29 cellular contexts compared by ENCODE assay signal in the genomic region with DNA sequence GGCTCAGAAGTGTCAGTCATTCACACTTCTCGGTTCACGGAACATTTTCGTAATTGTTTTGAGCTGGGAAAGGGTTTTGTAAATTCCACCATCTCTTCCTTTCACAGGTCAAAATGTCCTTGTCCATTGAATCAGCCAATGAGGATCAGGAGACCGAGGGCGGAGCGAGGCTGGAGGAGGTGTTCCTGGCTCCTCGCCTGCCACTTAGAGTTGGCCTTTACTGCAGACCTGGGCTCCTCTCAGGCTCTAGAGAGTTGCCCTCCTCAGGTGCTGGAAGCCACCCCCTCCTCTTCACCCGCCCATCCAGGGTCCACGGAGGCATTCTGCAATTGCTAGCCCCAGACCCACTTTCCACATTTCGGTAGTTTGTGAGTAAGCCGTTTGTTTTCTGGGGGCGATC.
"Had no signal": no experiment of that assay in that cellular context is flagged by ENCODE, and none has a peak within 500 bp of the region (broad histone marks: within the 10 kb centered on the region; RNA-seq: fewer than 3 reads in every experiment).

No MANE protein-coding gene starts in this region.

- H3K4me3 ChIP-seq: colonic mucosa, esophagus squamous epithelium, lung, mucosa of descending colon, ovary, psoas muscle, skin epidermis, spleen, thoracic aorta, tibial nerve, upper lobe of left lung had no signal

- H3K27me3 Mint-ChIP-seq: dendritic cell treated with granulocyte-macrophage colony-stimulating factor and Interleukin-4, amounts not matched to agents 40 ng/mL and 50 ng/mL, for 4 days; memory B cell; stimulated activated naive B cell treated with anti-CD40 and anti-IgM and Interleukin-4, amounts not matched to agents 10 μg/mL and 1 μg/mL and 100 μg/mL, for 72 hours had no signal

- H3K9me3 Mint-ChIP-seq: dendritic cell treated with granulocyte-macrophage colony-stimulating factor and Interleukin-4, amounts not matched to agents 40 ng/mL and 50 ng/mL, for 4 days; natural killer cell treated with Interleukin-12 subunit alpha and Interleukin-12 subunit beta and Interleukin-15 and Interleukin-18, amount 100 ng/mL, for 72 hours; neural crest cell; stimulated activated naive B cell treated with anti-CD40 and anti-IgM and Interleukin-4, amounts not matched to agents 10 μg/mL and 1 μg/mL and 100 μg/mL, for 72 hours; stimulated activated naive CD8-positive, alpha-beta T cell treated with anti-CD3 and anti-CD28 coated beads, Interleukin-15, Interleukin-2, amounts not matched to agents 100 ng/mL and 50 ng/mL, for 24 hours had no signal

- H3K4me1 Mint-ChIP-seq: memory B cell; naive B cell; stimulated activated naive B cell treated with anti-CD40 and anti-IgM and Interleukin-4, amounts not matched to agents 10 μg/mL and 1 μg/mL and 100 μg/mL, for 72 hours had no signal

- ATAC-seq: left lobe of liver; mucosa of descending colon; natural killer cell treated with Interleukin-12 subunit alpha and Interleukin-12 subunit beta and Interleukin-15 and Interleukin-18, amount 100 ng/mL, for 72 hours; psoas muscle; right cardiac atrium; stimulated activated naive B cell treated with anti-CD40 and anti-IgM and Interleukin-4, amounts not matched to agents 10 μg/mL and 1 μg/mL and 100 μg/mL, for 72 hours had no signal

- H3K36me3 ChIP-seq: colonic mucosa, esophagus squamous epithelium, ovary, spleen, thoracic aorta, tibial nerve, upper lobe of left lung had no signal

- H3K27ac Mint-ChIP-seq: dendritic cell treated with granulocyte-macrophage colony-stimulating factor and Interleukin-4, amounts not matched to agents 40 ng/mL and 50 ng/mL, for 4 days; memory B cell; mesothelial cell of epicardium; naive B cell; natural killer cell treated with Interleukin-12 subunit alpha and Interleukin-12 subunit beta and Interleukin-15 and Interleukin-18, amount 100 ng/mL, for 72 hours; stimulated activated naive B cell treated with anti-CD40 and anti-IgM and Interleukin-4, amounts not matched to agents 10 μg/mL and 1 μg/mL and 100 μg/mL, for 72 hours; stimulated activated naive CD8-positive, alpha-beta T cell treated with anti-CD3 and anti-CD28 coated beads, Interleukin-15, Interleukin-2, amounts not matched to agents 100 ng/mL and 50 ng/mL, for 24 hours had no signal

- FAIRE-seq: endothelial cell of umbilical vein, kidney, urothelium cell line had no signal

- H3K27ac ChIP-seq: colonic mucosa, esophagus squamous epithelium, ovary, psoas muscle, skin epidermis, spleen, thoracic aorta, tibial nerve, upper lobe of left lung had no signal

- H3K4me3 Mint-ChIP-seq: dendritic cell treated with granulocyte-macrophage colony-stimulating factor and Interleukin-4, amounts not matched to agents 40 ng/mL and 50 ng/mL, for 4 days; memory B cell; mesothelial cell of epicardium; naive B cell; natural killer cell treated with Interleukin-12 subunit alpha and Interleukin-12 subunit beta and Interleukin-15 and Interleukin-18, amount 100 ng/mL, for 72 hours; neural crest cell; stimulated activated naive B cell treated with anti-CD40 and anti-IgM and Interleukin-4, amounts not matched to agents 10 μg/mL and 1 μg/mL and 100 μg/mL, for 72 hours; stimulated activated naive CD8-positive, alpha-beta T cell treated with anti-CD3 and anti-CD28 coated beads, Interleukin-15, Interleukin-2, amounts not matched to agents 100 ng/mL and 50 ng/mL, for 24 hours had no signal

- H3K36me3 Mint-ChIP-seq: memory B cell; mesothelial cell of epicardium; naive B cell; natural killer cell treated with Interleukin-12 subunit alpha and Interleukin-12 subunit beta and Interleukin-15 and Interleukin-18, amount 100 ng/mL, for 72 hours; stimulated activated naive B cell treated with anti-CD40 and anti-IgM and Interleukin-4, amounts not matched to agents 10 μg/mL and 1 μg/mL and 100 μg/mL, for 72 hours had no signal

- DNase-seq: colonic mucosa; effector CD8-positive, alpha-beta T cell; esophagus squamous epithelium; foreskin melanocyte; hypothalamus; kidney; mucosa of descending colon; naive B cell; ovary; posterior cingulate gyrus; psoas muscle; right cardiac atrium; spleen; stimulated activated CD4-positive, alpha-beta T cell treated with anti-CD3 and anti-CD28 coated beads, Interleukin-4, amount 100 ng/mL, for 4 hours; stimulated activated naive B cell treated with anti-CD40 and anti-IgM and Interleukin-4, amounts not matched to agents 10 μg/mL and 1 μg/mL and 100 μg/mL, for 72 hours; upper lobe of left lung had no signal

- H3K4me1 ChIP-seq: colonic mucosa, psoas muscle had no signal

- H3K27me3 ChIP-seq: colonic mucosa, esophagus squamous epithelium, ovary, spleen, tibial nerve, upper lobe of left lung had no signal

- H3K9me3 ChIP-seq: colonic mucosa, esophagus squamous epithelium, mucosa of descending colon, ovary, psoas muscle, spleen, thoracic aorta, tibial nerve, upper lobe of left lung had no signal
